Comparison of ENCODE assay signal across 24 cellular contexts in genomic region chr11:76567261-76567660, GRCh38.
DNase-seq lines count a peak whose midpoint lies in the region; ATAC-seq and TF ChIP-seq lines count a peak whose summit lies in the region.
"Had no signal": no experiment of that assay in that cellular context is flagged by ENCODE, and none has a peak within 500 bp of the region (broad histone marks: within the 10 kb centered on the region; RNA-seq: fewer than 3 reads in every experiment).

No MANE protein-coding gene starts in this region.

- no peak overlapping the region for H3K4me3 Mint-ChIP-seq in activated T-cell treated with anti-CD3 and anti-CD28 coated beads, Interleukin-2, amount 50 U/mL, for 24 hours
- no peak overlapping the region for H3K4me3 Mint-ChIP-seq in activated CD4-positive, alpha-beta memory T cell treated with anti-CD3 and anti-CD28 coated beads, Interleukin-2, amount 10 ng/mL, durations not matched to agents 7 days and 5 days
- no peak overlapping the region for H3K4me3 Mint-ChIP-seq in stimulated activated effector memory CD8-positive, alpha-beta T cell treated with anti-CD3 and anti-CD28 coated beads, Interleukin-12 subunit alpha, Interleukin-12 subunit beta, amount 100 ng/mL, for 72 hours
- H3K4me3 Mint-ChIP-seq: CD8-positive, alpha-beta T cell; HFFc6; IgD-negative memory B cell had no signal

- H3K9me3 ChIP-seq in body of pancreas = no peaks in the 10 kb centered on the region
- H3K9me3 ChIP-seq: A549 had no signal

- 84 to 96% methylated on average over 3 of the region's 3 CpGs for WGBS in body of pancreas, 2 donors

- no peak for TF ChIP-seq POLR2A in body of pancreas (IDR thresholded peaks at IDR 0.05)

- no peaks in the 10 kb centered on the region for H3K27me3 ChIP-seq in body of pancreas

- no peaks in the 10 kb centered on the region for H3K36me3 Mint-ChIP-seq in activated T-cell treated with anti-CD3 and anti-CD28 coated beads, Interleukin-2, amount 50 U/mL, for 24 hours (ENCODE audit: low read depth)
- H3K36me3 Mint-ChIP-seq in activated CD4-positive, alpha-beta memory T cell treated with anti-CD3 and anti-CD28 coated beads, Interleukin-2, amount 10 ng/mL, durations not matched to agents 7 days and 5 days (ENCODE audit: low read depth) = peaks cover 10% of the 10 kb centered on the region
- H3K36me3 Mint-ChIP-seq in stimulated activated effector memory CD8-positive, alpha-beta T cell treated with anti-CD3 and anti-CD28 coated beads, Interleukin-12 subunit alpha, Interleukin-12 subunit beta, amount 100 ng/mL, for 72 hours = no peaks in the 10 kb centered on the region
- H3K36me3 Mint-ChIP-seq: CD8-positive, alpha-beta T cell; IgD-negative memory B cell had no signal

- H3K4me3 ChIP-seq in body of pancreas = no peak overlapping the region
- H3K4me3 ChIP-seq: A549, GM12878 had no signal

- no peak for TF ChIP-seq CTCF in body of pancreas (IDR thresholded peaks at IDR 0.05)

- H3K4me1 ChIP-seq in body of pancreas = no peaks in the 10 kb centered on the region
- H3K4me1 ChIP-seq: A549 had no signal

- no peaks in the 10 kb centered on the region for H3K36me3 ChIP-seq in body of pancreas (replicated peaks in 1 of 2; ENCODE audit: insufficient read depth in 1 of 2, low read depth in 2 of 2)

- no peaks in the 10 kb centered on the region for H3K9me3 Mint-ChIP-seq in activated T-cell treated with anti-CD3 and anti-CD28 coated beads, Interleukin-2, amount 50 U/mL, for 24 hours
- H3K9me3 Mint-ChIP-seq in activated CD4-positive, alpha-beta memory T cell treated with anti-CD3 and anti-CD28 coated beads, Interleukin-2, amount 10 ng/mL, durations not matched to agents 7 days and 5 days = no peaks in the 10 kb centered on the region
- no peaks in the 10 kb centered on the region for H3K9me3 Mint-ChIP-seq in stimulated activated effector memory CD8-positive, alpha-beta T cell treated with anti-CD3 and anti-CD28 coated beads, Interleukin-12 subunit alpha, Interleukin-12 subunit beta, amount 100 ng/mL, for 72 hours
- H3K9me3 Mint-ChIP-seq: CD8-positive, alpha-beta T cell; HFFc6 had no signal

- H3K27ac ChIP-seq in body of pancreas = no peak overlapping the region
- H3K27ac ChIP-seq: 22Rv1, A549, C4-2B had no signal

- H3K4me1 Mint-ChIP-seq in activated T-cell treated with anti-CD3 and anti-CD28 coated beads, Interleukin-2, amount 50 U/mL, for 24 hours (ENCODE audit: low read depth) = peaks cover 6% of the 10 kb centered on the region
- peaks cover 35% of the 10 kb centered on the region for H3K4me1 Mint-ChIP-seq in activated CD4-positive, alpha-beta memory T cell treated with anti-CD3 and anti-CD28 coated beads, Interleukin-2, amount 10 ng/mL, durations not matched to agents 7 days and 5 days
- H3K4me1 Mint-ChIP-seq in stimulated activated effector memory CD8-positive, alpha-beta T cell treated with anti-CD3 and anti-CD28 coated beads, Interleukin-12 subunit alpha, Interleukin-12 subunit beta, amount 100 ng/mL, for 72 hours = peaks cover 7% of the 10 kb centered on the region

- ATAC-seq in body of pancreas = no peak
- ATAC-seq in stimulated activated effector memory CD8-positive, alpha-beta T cell treated with anti-CD3 and anti-CD28 coated beads, Interleukin-12 subunit alpha, Interleukin-12 subunit beta, amount 100 ng/mL, for 72 hours = no peak
- no peak for ATAC-seq in GM19023 (IDR thresholded peaks at IDR 0.05; ENCODE audit: unreplicated experiment)
- ATAC-seq: A549; CD8-positive, alpha-beta T cell; GM12878; HCT116; HepG2 had no signal

- intact Hi-C loops in body of pancreas (cut with DNase I) = no loop called here

- CTCF ChIA-PET in activated CD4-positive, alpha-beta memory T cell treated with anti-CD3 and anti-CD28 coated beads, Interleukin-2, amount 10 ng/mL, durations not matched to agents 7 days and 5 days (lab: Charles Lee) = interaction anchor here (0.9 to 1.2 kb wide), 4 partner anchors 25 to 359 kb away, joined by 3 to 4 read pairs (median 4); no protein-coding TSS in a partner anchor

- H3K27ac Mint-ChIP-seq in activated T-cell treated with anti-CD3 and anti-CD28 coated beads, Interleukin-2, amount 50 U/mL, for 24 hours = peak overlapping the region; percentile 44
- peak overlapping the region; percentile 66 for H3K27ac Mint-ChIP-seq in activated CD4-positive, alpha-beta memory T cell treated with anti-CD3 and anti-CD28 coated beads, Interleukin-2, amount 10 ng/mL, durations not matched to agents 7 days and 5 days
- H3K27ac Mint-ChIP-seq in stimulated activated effector memory CD8-positive, alpha-beta T cell treated with anti-CD3 and anti-CD28 coated beads, Interleukin-12 subunit alpha, Interleukin-12 subunit beta, amount 100 ng/mL, for 72 hours = no peak overlapping the region
- H3K27ac Mint-ChIP-seq: CD8-positive, alpha-beta T cell; HFFc6; IgD-negative memory B cell had no signal

- POLR2A ChIA-PET in activated CD4-positive, alpha-beta memory T cell treated with anti-CD3 and anti-CD28 coated beads, Interleukin-2, amount 10 ng/mL, durations not matched to agents 7 days and 5 days (lab: Charles Lee) = interaction anchor here (0.6 to 1.5 kb wide), 3 partner anchors 13 to 62 kb away, joined by 3 to 10 read pairs (median 3); no protein-coding TSS in a partner anchor

- no peak for DNase-seq in activated T-cell treated with anti-CD3 and anti-CD28 coated beads, Interleukin-2, amount 50 U/mL, for 24 hours
- no peak for DNase-seq in activated T-cell treated with anti-CD3 and anti-CD28 coated beads, Interleukin-2, amount 50 U/mL, for 48 hours
- no peak for DNase-seq in activated CD4-positive, alpha-beta memory T cell treated with anti-CD3 and anti-CD28 coated beads, Interleukin-2, amount 10 ng/mL, durations not matched to agents 7 days and 5 days
- DNase-seq in myocyte (ENCODE audit: low read depth) = peak; percentile 81
- no peak for DNase-seq in body of pancreas
- DNase-seq in stimulated activated effector memory CD8-positive, alpha-beta T cell treated with anti-CD3 and anti-CD28 coated beads, Interleukin-12 subunit alpha, Interleukin-12 subunit beta, amount 100 ng/mL, for 72 hours (ENCODE audit: low spot score in 2 of 2) = no peak
- DNase-seq: AML-193; Calu3; CD8-positive, alpha-beta T cell; DMS 273 treated with DMSO at 0.1 percent for 48 hours; DMS53; DND-41; EL; GOT3; H7; HFFc6 had no signal

- peaks cover under 1% of the 10 kb centered on the region for H3K27me3 Mint-ChIP-seq in activated T-cell treated with anti-CD3 and anti-CD28 coated beads, Interleukin-2, amount 50 U/mL, for 24 hours
- H3K27me3 Mint-ChIP-seq in activated CD4-positive, alpha-beta memory T cell treated with anti-CD3 and anti-CD28 coated beads, Interleukin-2, amount 10 ng/mL, durations not matched to agents 7 days and 5 days = peaks cover 8% of the 10 kb centered on the region
